ENCODE assay signal across 21 cellular contexts in the genomic region with DNA sequence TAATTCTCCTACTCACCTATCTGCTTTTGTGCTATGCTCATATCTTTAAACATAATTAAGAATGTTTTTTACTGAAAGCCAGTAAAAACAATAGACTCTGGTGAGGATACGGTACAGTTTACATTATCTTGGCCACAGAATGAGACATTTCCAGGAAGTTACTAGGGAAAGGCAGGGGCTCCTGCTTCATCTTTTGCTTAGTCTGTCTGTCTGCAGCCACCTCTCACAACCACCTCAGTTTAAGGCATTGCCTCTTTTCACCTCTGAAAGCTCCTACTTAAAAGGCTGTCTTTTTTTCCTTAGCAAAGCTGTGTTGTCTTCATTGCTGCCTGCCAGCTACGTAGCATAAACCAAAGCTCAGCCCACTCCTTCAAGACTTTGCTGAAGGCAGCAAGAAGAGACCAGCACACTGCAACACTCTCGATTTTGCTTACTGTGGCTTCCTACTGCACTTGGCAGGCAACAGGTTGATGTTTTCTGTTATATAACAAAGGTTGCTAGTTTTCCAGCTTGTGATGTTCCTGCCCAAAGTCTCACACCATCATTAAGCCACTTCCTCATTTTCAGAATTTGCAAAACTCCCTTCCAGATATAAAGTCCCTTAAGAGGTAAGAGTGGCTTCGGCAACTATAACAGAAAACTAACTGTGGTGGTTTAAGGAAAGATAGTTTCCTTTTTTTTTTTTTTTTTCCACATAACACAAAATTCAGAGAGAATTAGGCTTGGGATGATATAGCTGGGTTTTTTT.
DNase-seq lines count a peak whose midpoint lies in the region; ATAC-seq and TF ChIP-seq lines count a peak whose summit lies in the region.
"Had no signal": no experiment of that assay in that cellular context is flagged by ENCODE, and none has a peak within 500 bp of the region (broad histone marks: within the 10 kb centered on the region; RNA-seq: fewer than 3 reads in every experiment).

No MANE protein-coding gene starts in this region.

- BruUV-seq in mammary epithelial cell (replicated peaks; lab: Mats Ljungman, UMichigan) (no TSS peak), PC-3 (replicated peaks; lab: Mats Ljungman, UMichigan) (no TSS peak)

- no peaks in the 10 kb centered on the region for H3K9me2 ChIP-seq in PC-3 (replicated peaks; ENCODE audit: low read length)

- TF ChIP-seq POLR2A in breast epithelium (IDR thresholded peaks at IDR 0.05), result no peak

- dilution Hi-C loops in mammary epithelial cell (cut with HindIII; ENCODE audit: low sequenced_read_pairs), result no loop called here

- H3K4me1 ChIP-seq in mammary epithelial cell (ENCODE audit: insufficient read depth, low read length) (peaks cover 10% of the 10 kb centered on the region), breast epithelium (no peaks in the 10 kb centered on the region), PC-3 (ENCODE audit: insufficient read depth, low read length) (peaks cover 21% of the 10 kb centered on the region)
- H3K4me1 ChIP-seq: SJCRH30, stomach, upper lobe of left lung had no signal

- H3K9me3 ChIP-seq in mammary epithelial cell (replicated peaks; ENCODE audit: insufficient read depth, low read length) (no peaks in the 10 kb centered on the region), breast epithelium (no peaks in the 10 kb centered on the region), PC-3 (ENCODE audit: low read length) (no peaks in the 10 kb centered on the region)
- H3K9me3 ChIP-seq: SJCRH30, stomach, upper lobe of left lung had no signal

- H3K27me3 ChIP-seq in mammary epithelial cell (ENCODE audit: insufficient read depth, low read length), result no peaks in the 10 kb centered on the region
- H3K27me3 ChIP-seq in breast epithelium, result no peaks in the 10 kb centered on the region
- no peaks in the 10 kb centered on the region for H3K27me3 ChIP-seq in PC-3 (ENCODE audit: low read length)
- H3K27me3 ChIP-seq: SJCRH30, stomach, upper lobe of left lung had no signal

- intact Hi-C loops in mammary epithelial cell (cut with micrococcal nuclease) (no loop called here), breast epithelium (cut with DNase I; ENCODE audit: low total_unique reads) (loop anchor here (5.0 kb wide), 1 partner anchor 447 kb away; no protein-coding TSS in a partner anchor), PC-3 (cut with micrococcal nuclease) (no loop called here)

- no peaks in the 10 kb centered on the region for H3F3A ChIP-seq in PC-3 (ENCODE audit: low read length, unreplicated experiment)

- H4K20me1 ChIP-seq in mammary epithelial cell (ENCODE audit: insufficient read depth, low read length) (no peaks in the 10 kb centered on the region), PC-3 (ENCODE audit: low read length) (no peaks in the 10 kb centered on the region)

- CTCF ChIA-PET in mammary epithelial cell (lab: Charles Lee; ENCODE audit: low non-redundant PET), result no interaction called here
- CTCF ChIA-PET in PC-3 (lab: Charles Lee), result interaction anchor here (0.6 kb wide), 1 partner anchor 8 kb away, joined by 8 read pairs; no protein-coding TSS in a partner anchor

- H3K9ac ChIP-seq in mammary epithelial cell (ENCODE audit: insufficient read depth, low read length) (no peak overlapping the region), PC-3 (ENCODE audit: low read length) (no peak overlapping the region)

- 58% methylated on average over 4 of the region's 4 CpGs for WGBS in mammary epithelial cell (ENCODE audit: low coverage, missing lambda C conversion rate)

- H3K4me2 ChIP-seq in mammary epithelial cell (ENCODE audit: insufficient read depth, low read depth, low read length) (no peak overlapping the region), PC-3 (ENCODE audit: low read length) (no peak overlapping the region)

- no peaks in the 10 kb centered on the region for H3K79me2 ChIP-seq in mammary epithelial cell (ENCODE audit: insufficient read depth, low read length)
- no peaks in the 10 kb centered on the region for H3K79me2 ChIP-seq in PC-3 (ENCODE audit: low read length)

- ATAC-seq in PC-3 (0 out of 2 replicates have a peak, but pooled peaks have one; percentile 38), GM21825 (IDR thresholded peaks at IDR 0.05; ENCODE audit: unreplicated experiment) (no peak), GM18511 (IDR thresholded peaks at IDR 0.05; ENCODE audit: unreplicated experiment) (no peak)
- ATAC-seq: effector memory CD8-positive, alpha-beta T cell; left cardiac atrium; mucosa of descending colon had no signal

- H3K27ac ChIP-seq in mammary epithelial cell (ENCODE audit: insufficient read depth, low read depth, low read length) (no peak overlapping the region), breast epithelium (no peak overlapping the region), PC-3 (ENCODE audit: low read length) (no peak overlapping the region)
- H3K27ac ChIP-seq: C4-2B, HL-60, SJCRH30, stomach, upper lobe of left lung had no signal

- POLR2A ChIA-PET in PC-3 (lab: Charles Lee; ENCODE audit: unreplicated experiment), result no interaction called here

- in situ Hi-C loops in mammary epithelial cell (cut with MboI; ENCODE audit: low sequenced_read_pairs in 2 of 2), result no loop called here

- DNase-seq in mammary epithelial cell (no peak), breast epithelium (ENCODE audit: low spot score in 2 of 2) (no peak), PC-3 (no peak), fibroblast of mammary gland (ENCODE audit: low read depth) (peak; percentile 29), GF-D8 (lab: John Stamatoyannopoulos, UW) (no peak), NCI-H146 treated with DMSO at 0.1 percent for 48 hours (lab: John Stamatoyannopoulos, UW; ENCODE audit: unreplicated experiment) (no peak)
- DNase-seq: activated CD4-positive, alpha-beta T cell treated with anti-CD3 and anti-CD28 coated beads for 4 hours; activated CD8-positive, alpha-beta memory T cell treated with anti-CD3 and anti-CD28 coated beads, Interleukin-2, amount 50 U/mL, for 48 hours; cerebellar nuclear complex; effector memory CD8-positive, alpha-beta T cell; left cardiac atrium; mucosa of descending colon; NCI-H1694 treated with DMSO at 0.1 percent for 48 hours; NCI-H446; SJCRH30; stomach; upper lobe of left lung had no signal

- H3K4me3 ChIP-seq in mammary epithelial cell (replicated peaks in 1 of 3; ENCODE audit: insufficient read depth in 1 of 3, low read depth in 2 of 3, low read length in 3 of 3) (no peak overlapping the region), breast epithelium (no peak overlapping the region), PC-3 (ENCODE audit: low read length) (no peak overlapping the region), fibroblast of mammary gland (ENCODE audit: control insufficient read depth, low read depth, low read length) (no peak overlapping the region)
- H3K4me3 ChIP-seq: mucosa of descending colon, SJCRH30, stomach, upper lobe of left lung had no signal

- TF ChIP-seq CTCF in mammary epithelial cell (conservative IDR thresholded peaks at IDR 0.05 in 1 of 2, IDR thresholded peaks at IDR 0.05 in 1 of 2; ENCODE audit: extremely low read depth in 1 of 2, insufficient read depth in 1 of 2, low read depth in 1 of 2, low read length in 2 of 2) (no peak), breast epithelium (IDR thresholded peaks at IDR 0.05) (no peak), PC-3 (conservative IDR thresholded peaks at IDR 0.05; ENCODE audit: low read depth, low read length) (no peak), fibroblast of mammary gland (conservative IDR thresholded peaks at IDR 0.05; ENCODE audit: control insufficient read depth, insufficient read depth, low read depth, low read length) (no peak)

- no peaks in the 10 kb centered on the region for H3K36me3 ChIP-seq in mammary epithelial cell (ENCODE audit: insufficient read depth, low read length)
- H3K36me3 ChIP-seq in breast epithelium, result no peaks in the 10 kb centered on the region
- no peaks in the 10 kb centered on the region for H3K36me3 ChIP-seq in PC-3 (ENCODE audit: low read depth, low read length)
- H3K36me3 ChIP-seq: SJCRH30, stomach, upper lobe of left lung had no signal

- H2AFZ ChIP-seq in mammary epithelial cell (ENCODE audit: low read depth, low read length) (peak overlapping the region; percentile 71), PC-3 (ENCODE audit: low read length) (peak overlapping the region; percentile 55)
